Comparison of ENCODE assay signal across 12 cellular contexts in the genomic region with DNA sequence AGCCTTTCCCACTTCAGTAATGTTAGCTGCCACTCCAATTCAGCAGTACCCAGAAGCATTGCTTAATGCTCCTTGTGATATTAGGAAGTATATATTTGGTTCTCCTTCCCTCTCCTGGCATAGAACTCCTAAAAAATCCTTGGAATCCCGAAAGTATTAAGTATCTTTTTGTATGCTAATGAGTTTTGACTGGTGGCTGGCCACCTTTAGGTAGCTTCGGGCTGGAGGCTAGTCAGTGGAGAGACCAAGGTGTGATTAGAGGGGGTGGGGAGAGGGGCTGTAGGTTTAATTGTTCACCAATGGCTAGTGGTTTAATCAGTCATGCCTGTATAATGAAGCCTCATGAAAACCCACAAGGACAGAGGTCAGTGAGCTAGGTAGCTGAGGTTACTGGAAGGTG. TPM values are rescaled to one million over a fixed set of nuclear protein-coding genes. Genes with fewer than 3 reads are reported as not detected.
A peak's percentile ranks its signal among the peaks of the same experiment; 100 is the strongest.
DNase-seq lines count a peak whose midpoint lies in the region; ATAC-seq, FAIRE-seq and TF ChIP-seq lines count a peak whose summit lies in the region.
"Had no signal": no experiment of that assay in that cellular context is flagged by ENCODE, and none has a peak within 500 bp of the region (broad histone marks: within the 10 kb centered on the region; RNA-seq: fewer than 3 reads in every experiment).

No MANE protein-coding gene starts in this region.

- H3K4me2 ChIP-seq in mesendoderm (ENCODE audit: low read length), result no peak overlapping the region

- H3K4me1 ChIP-seq in ascending aorta (peaks cover 24 to 41% of the 10 kb centered on the region in 2 donors), mesendoderm (ENCODE audit: control insufficient read depth, low read depth, low read length) (peaks cover 18% of the 10 kb centered on the region), kidney (ENCODE audit: control insufficient read depth in 1 of 2, insufficient read depth in 1 of 2, low read depth in 1 of 2, low read length in 2 of 2) (peaks cover 37 to 39% of the 10 kb centered on the region in 2 donors)

- no peak overlapping the region for H2BK15ac ChIP-seq in mesendoderm (replicated peaks; ENCODE audit: low read depth)

- no peaks in the 10 kb centered on the region for H3K27me3 Mint-ChIP-seq in activated T-cell treated with anti-CD3 and anti-CD28 coated beads, Interleukin-2, amount 50 U/mL, for 72 hours (ENCODE audit: low read depth)
- no peaks in the 10 kb centered on the region for H3K27me3 Mint-ChIP-seq in activated T-cell treated with anti-CD3 and anti-CD28 coated beads, Interleukin-2, amount 50 U/mL, for 4 hours (ENCODE audit: low read depth)

- H3K4me3 Mint-ChIP-seq in activated T-cell treated with anti-CD3 and anti-CD28 coated beads, Interleukin-2, amount 50 U/mL, for 72 hours, result no peak overlapping the region
- H3K4me3 Mint-ChIP-seq in activated T-cell treated with anti-CD3 and anti-CD28 coated beads, Interleukin-2, amount 50 U/mL, for 4 hours, result no peak overlapping the region

- H3K36me3 ChIP-seq in ascending aorta (peaks cover 44 to 61% of the 10 kb centered on the region in 2 donors), mesendoderm (ENCODE audit: control insufficient read depth, insufficient read depth, low read length) (peaks cover 4% of the 10 kb centered on the region), kidney (ENCODE audit: control insufficient read depth in 1 of 2, insufficient read depth in 2 of 2, low read length in 2 of 2) (peaks cover 25 to 46% of the 10 kb centered on the region in 2 donors)

- H3K36me3 Mint-ChIP-seq in activated T-cell treated with anti-CD3 and anti-CD28 coated beads, Interleukin-2, amount 50 U/mL, for 72 hours (ENCODE audit: insufficient read depth in 2 of 2), result peaks cover 11 to 54% of the 10 kb centered on the region in 2 donors
- H3K36me3 Mint-ChIP-seq in activated T-cell treated with anti-CD3 and anti-CD28 coated beads, Interleukin-2, amount 50 U/mL, for 4 hours (ENCODE audit: insufficient read depth), result peaks cover 49% of the 10 kb centered on the region

- H3K27ac ChIP-seq in ascending aorta, result peak overlapping the region; percentile 75 to 90
- peak overlapping the region; percentile 78 for H3K27ac ChIP-seq in mesendoderm (ENCODE audit: low read depth, low read length)
- H3K27ac ChIP-seq in temporal lobe (ENCODE audit: low read depth, low read length), result peak overlapping the region; percentile 56
- no peak overlapping the region for H3K27ac ChIP-seq in kidney (ENCODE audit: low read depth in 2 of 2, low read length in 2 of 2)

- no peak overlapping the region for H3K4ac ChIP-seq in mesendoderm (ENCODE audit: low read depth, low read length)

- intact Hi-C loops in ascending aorta (cut with DNase I), result no loop called here
- intact Hi-C loops in kidney (cut with DNase I), result no loop called here

- no peaks in the 10 kb centered on the region for H3K27me3 ChIP-seq in ascending aorta
- no peaks in the 10 kb centered on the region for H3K27me3 ChIP-seq in mesendoderm (ENCODE audit: insufficient read depth, low read length, poor library complexity)
- H3K27me3 ChIP-seq: pancreas had no signal

- WGBS in mesendoderm (ENCODE audit: extremely low coverage, insufficient coverage, low lambda C conversion rate), result no CpG with 5 or more reads among the region's 2 CpGs

- H4K5ac ChIP-seq in mesendoderm (ENCODE audit: low read length), result no peak overlapping the region

- H3K4me3 ChIP-seq in ascending aorta, result no peak overlapping the region
- H3K4me3 ChIP-seq in mesendoderm (ENCODE audit: low read length), result no peak overlapping the region
- no peak overlapping the region for H3K4me3 ChIP-seq in kidney (ENCODE audit: low read length in 2 of 2)
- H3K4me3 ChIP-seq: pancreas had no signal

- H3K79me2 ChIP-seq in mesendoderm (ENCODE audit: control insufficient read depth, insufficient read depth, low read length), result peaks cover 45% of the 10 kb centered on the region

- H2AK5ac ChIP-seq in mesendoderm (ENCODE audit: low read length), result no peak overlapping the region

- TF ChIP-seq CTCF in ascending aorta (IDR thresholded peaks at IDR 0.05), result no peak
- no peak for TF ChIP-seq CTCF in kidney (IDR thresholded peaks at IDR 0.05; ENCODE audit: borderline replicate concordance, extremely low read depth, insufficient read depth)

- H4K8ac ChIP-seq in mesendoderm (ENCODE audit: low read depth, low read length), result no peak overlapping the region

- ATAC-seq in activated T-cell treated with anti-CD3 and anti-CD28 coated beads, Interleukin-2, amount 50 U/mL, for 72 hours (replicated peaks in 1 of 2), result no peak
- ATAC-seq in activated T-cell treated with anti-CD3 and anti-CD28 coated beads, Interleukin-2, amount 50 U/mL, for 4 hours, result no peak
- ATAC-seq: pancreas had no signal

- H3K9me3 ChIP-seq in ascending aorta, result no peaks in the 10 kb centered on the region
- H3K9me3 ChIP-seq in kidney (ENCODE audit: control insufficient read depth in 1 of 2, low read length in 2 of 2), result no peaks in the 10 kb centered on the region
- H3K9me3 ChIP-seq: pancreas had no signal

- H2BK5ac ChIP-seq in mesendoderm (ENCODE audit: low read length), result no peak overlapping the region

- no peaks in the 10 kb centered on the region for H3K9me3 Mint-ChIP-seq in activated T-cell treated with anti-CD3 and anti-CD28 coated beads, Interleukin-2, amount 50 U/mL, for 72 hours
- no peaks in the 10 kb centered on the region for H3K9me3 Mint-ChIP-seq in activated T-cell treated with anti-CD3 and anti-CD28 coated beads, Interleukin-2, amount 50 U/mL, for 4 hours

- peak overlapping the region; percentile 8 for H3K9ac ChIP-seq in mesendoderm (ENCODE audit: low read length)
- no peak overlapping the region for H3K9ac ChIP-seq in kidney (ENCODE audit: low read length in 2 of 2)

- DNase-seq in activated T-cell treated with anti-CD3 and anti-CD28 coated beads, Interleukin-2, amount 50 U/mL, for 72 hours, result no peak
- DNase-seq in activated T-cell treated with anti-CD3 and anti-CD28 coated beads, Interleukin-2, amount 50 U/mL, for 4 hours, result no peak
- no peak for DNase-seq in ascending aorta (ENCODE audit: low spot score in 2 of 2)
- DNase-seq in mesendoderm, result peak; percentile 93
- DNase-seq in COR-L47 (lab: John Stamatoyannopoulos, UW), result no peak
- DNase-seq in kidney, result no peak
- no peak for DNase-seq in T1000 (lab: John Stamatoyannopoulos, UW)
- DNase-seq: GDM1, NCI-H1417, pancreas had no signal

- no peak for FAIRE-seq in kidney (lab: Jason Lieb, UNC)
- FAIRE-seq: A204.1, pancreas had no signal

- H3K23ac ChIP-seq in mesendoderm (ENCODE audit: low read length), result no peak overlapping the region

- peak overlapping the region; percentile 77 for H3K56ac ChIP-seq in mesendoderm (ENCODE audit: low read length)

- peak overlapping the region; percentile 78 for H3K18ac ChIP-seq in mesendoderm (ENCODE audit: low read length)

- peaks cover 64% of the 10 kb centered on the region for H3K4me1 Mint-ChIP-seq in activated T-cell treated with anti-CD3 and anti-CD28 coated beads, Interleukin-2, amount 50 U/mL, for 72 hours (ENCODE audit: low read depth)
- peaks cover 51% of the 10 kb centered on the region for H3K4me1 Mint-ChIP-seq in activated T-cell treated with anti-CD3 and anti-CD28 coated beads, Interleukin-2, amount 50 U/mL, for 4 hours (ENCODE audit: low read depth)

- peak overlapping the region; percentile 10 for H2BK120ac ChIP-seq in mesendoderm (ENCODE audit: low read depth, low read length)

- H3K79me1 ChIP-seq in mesendoderm (ENCODE audit: low read length), result peaks cover 3% of the 10 kb centered on the region

- peak overlapping the region; percentile 77 for H3K27ac Mint-ChIP-seq in activated T-cell treated with anti-CD3 and anti-CD28 coated beads, Interleukin-2, amount 50 U/mL, for 72 hours

RNA-seq across cellular contexts. Expression of a gene that starts 12.2 kb away (rescaled TPM):
- 10 to 100 TPM; 26.7 to 31.2 TPM for total RNA-seq in activated T-cell treated with anti-CD3 and anti-CD28 coated beads, Interleukin-2, amount 50 U/mL, for 72 hours
- total RNA-seq in activated T-cell treated with anti-CD3 and anti-CD28 coated beads, Interleukin-2, amount 50 U/mL, for 4 hours, result 10 to 100 TPM; 30.0 to 35.1 (median 30.4) TPM
- total RNA-seq in ascending aorta, result 85.5 TPM
- polyA plus RNA-seq in mesendoderm (2013, experiment 1 of 2), result 28.1 TPM
- polyA plus RNA-seq in mesendoderm (2013, experiment 2 of 2), result 27.5 TPM
- total RNA-seq in temporal lobe, result 19.9 TPM
- total RNA-seq in kidney, result 26.6 TPM
- 65.3 TPM for polyA plus RNA-seq in kidney (ENCODE audit: insufficient read depth, low read depth, low replicate concordance)

RNA-seq across cellular contexts. Expression of a gene that starts 12.9 kb away (rescaled TPM):
- 100 to 1,000 TPM; 207 to 229 TPM for total RNA-seq in activated T-cell treated with anti-CD3 and anti-CD28 coated beads, Interleukin-2, amount 50 U/mL, for 72 hours
- total RNA-seq in activated T-cell treated with anti-CD3 and anti-CD28 coated beads, Interleukin-2, amount 50 U/mL, for 4 hours, result 100 to 1,000 TPM; 269 to 284 (median 271) TPM
- total RNA-seq in ascending aorta (14.4 TPM), temporal lobe (106 TPM), kidney (128 TPM)
- polyA plus RNA-seq in mesendoderm (2013, experiment 1 of 2), result 256 TPM
- polyA plus RNA-seq in mesendoderm (2013, experiment 2 of 2), result 253 TPM
- 211 TPM for polyA plus RNA-seq in kidney (ENCODE audit: insufficient read depth, low read depth, low replicate concordance)

Comparison
In these comparisons a context has a peak if more than half of its experiments do, and no peak if none do; other contexts are left out.
1. H3K27ac ChIP-seq: peak in ascending aorta (2 of 2), mesendoderm (single experiment) and temporal lobe (single experiment); none in kidney (0 of 2).